Comparison of ENCODE assay signal across 1 cellular context in the genomic region with DNA sequence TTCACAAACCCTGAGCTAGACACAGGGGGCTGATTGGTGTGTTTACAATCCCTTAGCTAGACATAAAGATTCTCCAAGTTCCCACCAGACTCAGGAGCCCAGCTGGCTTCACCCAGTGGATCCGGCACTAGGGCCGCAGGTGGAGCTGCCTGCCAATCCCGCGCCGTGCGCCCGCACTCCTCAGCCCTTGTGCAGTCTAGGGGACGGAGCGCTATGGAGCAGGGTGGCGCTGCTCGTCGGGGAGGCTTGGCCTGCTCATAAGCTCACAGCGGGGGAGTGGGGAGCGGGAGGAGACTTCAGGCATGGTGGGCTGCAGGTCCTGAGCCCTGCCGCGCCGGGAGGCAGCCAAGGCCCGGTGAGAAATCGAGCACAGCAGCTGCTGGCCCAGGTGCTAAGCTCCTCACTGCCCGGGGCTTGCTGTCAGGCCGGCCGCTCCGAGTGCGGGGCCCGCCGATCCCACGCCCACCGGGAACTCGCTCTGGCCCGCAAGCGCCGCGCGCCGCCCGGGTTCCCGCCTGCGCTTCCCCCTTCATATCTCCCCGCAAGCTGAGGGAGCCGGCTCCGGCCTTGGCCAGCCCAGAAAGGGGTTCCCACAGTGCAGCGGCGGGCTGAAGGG. TPM values are rescaled to one million over a fixed set of nuclear protein-coding genes. Genes with fewer than 3 reads are reported as not detected.
"Had no signal": no experiment of that assay in that cellular context is flagged by ENCODE, and none has a peak within 500 bp of the region (broad histone marks: within the 10 kb centered on the region; RNA-seq: fewer than 3 reads in every experiment).

No MANE protein-coding gene starts in this region.

RNA-seq across cellular contexts. Expression of a gene that starts 24.7 kb away (rescaled TPM):
- total RNA-seq: cardiac muscle cell had no signal
- polyA plus RNA-seq: cardiac muscle cell had no signal
